In genomic region chr18:31230495-31230894, GRCh38 we compare ENCODE assay signal across 12 cellular contexts.
DNase-seq lines count a peak whose midpoint lies in the region; ATAC-seq and TF ChIP-seq lines count a peak whose summit lies in the region.
"Had no signal": no experiment of that assay in that cellular context is flagged by ENCODE, and none has a peak within 500 bp of the region (broad histone marks: within the 10 kb centered on the region; RNA-seq: fewer than 3 reads in every experiment).

No MANE protein-coding gene starts in this region.

- H3K4me3 Mint-ChIP-seq in activated CD4-positive, alpha-beta T cell treated with anti-CD3 and anti-CD28 coated beads, Interleukin-2, amount 10 ng/mL, durations not matched to agents 7 days and 5 days = no peak overlapping the region
- no peak overlapping the region for H3K4me3 Mint-ChIP-seq in activated CD4-positive, alpha-beta T cell treated with anti-CD3 and anti-CD28 coated beads for 36 hours
- H3K4me3 Mint-ChIP-seq: activated B cell treated with CpG ODN at 0.5 μM for 24 hours, brain had no signal

- intact Hi-C loops in activated CD4-positive, alpha-beta T cell treated with anti-CD3 and anti-CD28 coated beads for 36 hours (cut with DNase I, micrococcal nuclease) = no loop called here

- no peak for TF ChIP-seq CTCF in GM13977 (IDR thresholded peaks at IDR 0.05; ENCODE audit: extremely low read depth, insufficient read depth, missing control alignments)

- in situ Hi-C loops in GM13977 (cut with MboI; ENCODE audit: low pct_unique_long_range_greater_than_20kb, low sequenced_read_pairs, unreplicated experiment) = no loop called here

- no peaks in the 10 kb centered on the region for H3K4me1 Mint-ChIP-seq in activated CD4-positive, alpha-beta T cell treated with anti-CD3 and anti-CD28 coated beads, Interleukin-2, amount 10 ng/mL, durations not matched to agents 7 days and 5 days
- H3K4me1 Mint-ChIP-seq in activated CD4-positive, alpha-beta T cell treated with anti-CD3 and anti-CD28 coated beads for 36 hours = no peaks in the 10 kb centered on the region
- H3K4me1 Mint-ChIP-seq: activated B cell treated with CpG ODN at 0.5 μM for 24 hours had no signal

- POLR2A ChIA-PET in activated CD4-positive, alpha-beta T cell treated with anti-CD3 and anti-CD28 coated beads, Interleukin-2, amount 10 ng/mL, durations not matched to agents 7 days and 5 days (lab: Charles Lee) = no interaction called here
- POLR2A ChIA-PET in activated CD4-positive, alpha-beta T cell treated with anti-CD3 and anti-CD28 coated beads for 36 hours (lab: Charles Lee) = no interaction called here

- CTCF ChIA-PET in activated CD4-positive, alpha-beta T cell treated with anti-CD3 and anti-CD28 coated beads, Interleukin-2, amount 10 ng/mL, durations not matched to agents 7 days and 5 days (lab: Charles Lee) = no interaction called here
- CTCF ChIA-PET in activated CD4-positive, alpha-beta T cell treated with anti-CD3 and anti-CD28 coated beads for 36 hours (lab: Charles Lee) = no interaction called here

- peaks cover 5% of the 10 kb centered on the region for H3K9me3 Mint-ChIP-seq in activated CD4-positive, alpha-beta T cell treated with anti-CD3 and anti-CD28 coated beads, Interleukin-2, amount 10 ng/mL, durations not matched to agents 7 days and 5 days
- no peaks in the 10 kb centered on the region for H3K9me3 Mint-ChIP-seq in activated CD4-positive, alpha-beta T cell treated with anti-CD3 and anti-CD28 coated beads for 36 hours (ENCODE audit: low read depth)
- H3K9me3 Mint-ChIP-seq: activated B cell treated with CpG ODN at 0.5 μM for 24 hours, brain had no signal

- no peaks in the 10 kb centered on the region for H3K27me3 Mint-ChIP-seq in activated CD4-positive, alpha-beta T cell treated with anti-CD3 and anti-CD28 coated beads, Interleukin-2, amount 10 ng/mL, durations not matched to agents 7 days and 5 days
- H3K27me3 Mint-ChIP-seq in activated CD4-positive, alpha-beta T cell treated with anti-CD3 and anti-CD28 coated beads for 36 hours = no peaks in the 10 kb centered on the region
- H3K27me3 Mint-ChIP-seq: activated B cell treated with CpG ODN at 0.5 μM for 24 hours, brain had no signal

- DNase-seq in GM13977 (ENCODE audit: low spot score) (peak; percentile 34), glomerular visceral epithelial cell (ENCODE audit: extremely low spot score) (peak; percentile 62), NCI-H146 treated with DMSO at 0.1 percent for 48 hours (lab: John Stamatoyannopoulos, UW; ENCODE audit: unreplicated experiment) (no peak), cortex of kidney (lab: John Stamatoyannopoulos, UW) (no peak)
- no peak for DNase-seq in activated CD4-positive, alpha-beta T cell treated with anti-CD3 and anti-CD28 coated beads, Interleukin-2, amount 10 ng/mL, durations not matched to agents 7 days and 5 days
- no peak for DNase-seq in activated CD4-positive, alpha-beta T cell treated with anti-CD3 and anti-CD28 coated beads for 36 hours
- DNase-seq: activated B cell treated with CpG ODN at 0.5 μM for 24 hours; NCI-H446; stimulated activated naive CD4-positive, alpha-beta T cell treated with Interleukin-2 at 50 U/mL for 16 hours had no signal

- H3K36me3 Mint-ChIP-seq in activated CD4-positive, alpha-beta T cell treated with anti-CD3 and anti-CD28 coated beads, Interleukin-2, amount 10 ng/mL, durations not matched to agents 7 days and 5 days (ENCODE audit: low read depth) = no peaks in the 10 kb centered on the region
- H3K36me3 Mint-ChIP-seq in activated CD4-positive, alpha-beta T cell treated with anti-CD3 and anti-CD28 coated beads for 36 hours (ENCODE audit: low read depth) = no peaks in the 10 kb centered on the region
- H3K36me3 Mint-ChIP-seq: brain had no signal

- no peak overlapping the region for H3K27ac Mint-ChIP-seq in activated CD4-positive, alpha-beta T cell treated with anti-CD3 and anti-CD28 coated beads, Interleukin-2, amount 10 ng/mL, durations not matched to agents 7 days and 5 days
- H3K27ac Mint-ChIP-seq in activated CD4-positive, alpha-beta T cell treated with anti-CD3 and anti-CD28 coated beads for 36 hours = no peak overlapping the region
- H3K27ac Mint-ChIP-seq: activated B cell treated with CpG ODN at 0.5 μM for 24 hours, brain had no signal

- ATAC-seq in GM21786 (IDR thresholded peaks at IDR 0.05; ENCODE audit: unreplicated experiment) = peak; percentile 72
- peak; percentile 75 for ATAC-seq in HG03565 (IDR thresholded peaks at IDR 0.05; ENCODE audit: unreplicated experiment)
- no peak for ATAC-seq in activated CD4-positive, alpha-beta T cell treated with anti-CD3 and anti-CD28 coated beads for 36 hours

Comparison
In these comparisons a context has a peak if more than half of its experiments do, and no peak if none do; other contexts are left out.
1. DNase-seq: peak in GM13977 (single experiment) and glomerular visceral epithelial cell (single experiment); none in NCI-H146 treated with DMSO at 0.1 percent for 48 hours (single experiment), activated CD4-positive, alpha-beta T cell treated with anti-CD3 and anti-CD28 coated beads, Interleukin-2, amount 10 ng/mL, durations not matched to agents 7 days and 5 days (single experiment), activated CD4-positive, alpha-beta T cell treated with anti-CD3 and anti-CD28 coated beads for 36 hours (single experiment) and cortex of kidney (single experiment).